Comparison of ENCODE assay signal across 1 cellular context in genomic region chr18:712401-713134, GRCh38.
TF ChIP-seq lines count a peak whose summit lies in the region.

TSS of gene ENOSF1 (minus strand) at chr18:712630. CDS start at chr18:712587, 43 bp downstream.

TF ChIP-seq in HepG2, 621 proteins besides CTCF, POLR2A, EP300 and RAD21 (continued from another document and continues in another):
- TF ChIP-seq, protein P1, sequence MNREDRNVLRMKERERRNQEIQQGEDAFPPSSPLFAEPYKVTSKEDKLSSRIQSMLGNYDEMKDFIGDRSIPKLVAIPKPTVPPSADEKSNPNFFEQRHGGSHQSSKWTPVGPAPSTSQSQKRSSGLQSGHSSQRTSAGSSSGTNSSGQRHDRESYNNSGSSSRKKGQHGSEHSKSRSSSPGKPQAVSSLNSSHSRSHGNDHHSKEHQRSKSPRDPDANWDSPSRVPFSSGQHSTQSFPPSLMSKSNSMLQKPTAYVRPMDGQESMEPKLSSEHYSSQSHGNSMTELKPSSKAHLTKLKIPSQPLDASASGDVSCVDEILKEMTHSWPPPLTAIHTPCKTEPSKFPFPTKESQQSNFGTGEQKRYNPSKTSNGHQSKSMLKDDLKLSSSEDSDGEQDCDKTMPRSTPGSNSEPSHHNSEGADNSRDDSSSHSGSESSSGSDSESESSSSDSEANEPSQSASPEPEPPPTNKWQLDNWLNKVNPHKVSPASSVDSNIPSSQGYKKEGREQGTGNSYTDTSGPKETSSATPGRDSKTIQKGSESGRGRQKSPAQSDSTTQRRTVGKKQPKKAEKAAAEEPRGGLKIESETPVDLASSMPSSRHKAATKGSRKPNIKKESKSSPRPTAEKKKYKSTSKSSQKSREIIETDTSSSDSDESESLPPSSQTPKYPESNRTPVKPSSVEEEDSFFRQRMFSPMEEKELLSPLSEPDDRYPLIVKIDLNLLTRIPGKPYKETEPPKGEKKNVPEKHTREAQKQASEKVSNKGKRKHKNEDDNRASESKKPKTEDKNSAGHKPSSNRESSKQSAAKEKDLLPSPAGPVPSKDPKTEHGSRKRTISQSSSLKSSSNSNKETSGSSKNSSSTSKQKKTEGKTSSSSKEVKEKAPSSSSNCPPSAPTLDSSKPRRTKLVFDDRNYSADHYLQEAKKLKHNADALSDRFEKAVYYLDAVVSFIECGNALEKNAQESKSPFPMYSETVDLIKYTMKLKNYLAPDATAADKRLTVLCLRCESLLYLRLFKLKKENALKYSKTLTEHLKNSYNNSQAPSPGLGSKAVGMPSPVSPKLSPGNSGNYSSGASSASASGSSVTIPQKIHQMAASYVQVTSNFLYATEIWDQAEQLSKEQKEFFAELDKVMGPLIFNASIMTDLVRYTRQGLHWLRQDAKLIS (CRISPR knock-in tag; IDR thresholded peaks at IDR 0.05), result no peak
- no peak for TF ChIP-seq SSRP1 (CRISPR knock-in tag; IDR thresholded peaks at IDR 0.05)
- TF ChIP-seq, protein P2, sequence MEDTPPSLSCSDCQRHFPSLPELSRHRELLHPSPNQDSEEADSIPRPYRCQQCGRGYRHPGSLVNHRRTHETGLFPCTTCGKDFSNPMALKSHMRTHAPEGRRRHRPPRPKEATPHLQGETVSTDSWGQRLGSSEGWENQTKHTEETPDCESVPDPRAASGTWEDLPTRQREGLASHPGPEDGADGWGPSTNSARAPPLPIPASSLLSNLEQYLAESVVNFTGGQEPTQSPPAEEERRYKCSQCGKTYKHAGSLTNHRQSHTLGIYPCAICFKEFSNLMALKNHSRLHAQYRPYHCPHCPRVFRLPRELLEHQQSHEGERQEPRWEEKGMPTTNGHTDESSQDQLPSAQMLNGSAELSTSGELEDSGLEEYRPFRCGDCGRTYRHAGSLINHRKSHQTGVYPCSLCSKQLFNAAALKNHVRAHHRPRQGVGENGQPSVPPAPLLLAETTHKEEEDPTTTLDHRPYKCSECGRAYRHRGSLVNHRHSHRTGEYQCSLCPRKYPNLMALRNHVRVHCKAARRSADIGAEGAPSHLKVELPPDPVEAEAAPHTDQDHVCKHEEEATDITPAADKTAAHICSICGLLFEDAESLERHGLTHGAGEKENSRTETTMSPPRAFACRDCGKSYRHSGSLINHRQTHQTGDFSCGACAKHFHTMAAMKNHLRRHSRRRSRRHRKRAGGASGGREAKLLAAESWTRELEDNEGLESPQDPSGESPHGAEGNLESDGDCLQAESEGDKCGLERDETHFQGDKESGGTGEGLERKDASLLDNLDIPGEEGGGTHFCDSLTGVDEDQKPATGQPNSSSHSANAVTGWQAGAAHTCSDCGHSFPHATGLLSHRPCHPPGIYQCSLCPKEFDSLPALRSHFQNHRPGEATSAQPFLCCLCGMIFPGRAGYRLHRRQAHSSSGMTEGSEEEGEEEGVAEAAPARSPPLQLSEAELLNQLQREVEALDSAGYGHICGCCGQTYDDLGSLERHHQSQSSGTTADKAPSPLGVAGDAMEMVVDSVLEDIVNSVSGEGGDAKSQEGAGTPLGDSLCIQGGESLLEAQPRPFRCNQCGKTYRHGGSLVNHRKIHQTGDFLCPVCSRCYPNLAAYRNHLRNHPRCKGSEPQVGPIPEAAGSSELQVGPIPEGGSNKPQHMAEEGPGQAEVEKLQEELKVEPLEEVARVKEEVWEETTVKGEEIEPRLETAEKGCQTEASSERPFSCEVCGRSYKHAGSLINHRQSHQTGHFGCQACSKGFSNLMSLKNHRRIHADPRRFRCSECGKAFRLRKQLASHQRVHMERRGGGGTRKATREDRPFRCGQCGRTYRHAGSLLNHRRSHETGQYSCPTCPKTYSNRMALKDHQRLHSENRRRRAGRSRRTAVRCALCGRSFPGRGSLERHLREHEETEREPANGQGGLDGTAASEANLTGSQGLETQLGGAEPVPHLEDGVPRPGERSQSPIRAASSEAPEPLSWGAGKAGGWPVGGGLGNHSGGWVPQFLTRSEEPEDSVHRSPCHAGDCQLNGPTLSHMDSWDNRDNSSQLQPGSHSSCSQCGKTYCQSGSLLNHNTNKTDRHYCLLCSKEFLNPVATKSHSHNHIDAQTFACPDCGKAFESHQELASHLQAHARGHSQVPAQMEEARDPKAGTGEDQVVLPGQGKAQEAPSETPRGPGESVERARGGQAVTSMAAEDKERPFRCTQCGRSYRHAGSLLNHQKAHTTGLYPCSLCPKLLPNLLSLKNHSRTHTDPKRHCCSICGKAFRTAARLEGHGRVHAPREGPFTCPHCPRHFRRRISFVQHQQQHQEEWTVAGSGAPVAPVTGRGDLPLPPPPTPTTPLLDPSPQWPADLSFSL (CRISPR knock-in tag; IDR thresholded peaks at IDR 0.05), result no peak
- TF ChIP-seq, protein P3, sequence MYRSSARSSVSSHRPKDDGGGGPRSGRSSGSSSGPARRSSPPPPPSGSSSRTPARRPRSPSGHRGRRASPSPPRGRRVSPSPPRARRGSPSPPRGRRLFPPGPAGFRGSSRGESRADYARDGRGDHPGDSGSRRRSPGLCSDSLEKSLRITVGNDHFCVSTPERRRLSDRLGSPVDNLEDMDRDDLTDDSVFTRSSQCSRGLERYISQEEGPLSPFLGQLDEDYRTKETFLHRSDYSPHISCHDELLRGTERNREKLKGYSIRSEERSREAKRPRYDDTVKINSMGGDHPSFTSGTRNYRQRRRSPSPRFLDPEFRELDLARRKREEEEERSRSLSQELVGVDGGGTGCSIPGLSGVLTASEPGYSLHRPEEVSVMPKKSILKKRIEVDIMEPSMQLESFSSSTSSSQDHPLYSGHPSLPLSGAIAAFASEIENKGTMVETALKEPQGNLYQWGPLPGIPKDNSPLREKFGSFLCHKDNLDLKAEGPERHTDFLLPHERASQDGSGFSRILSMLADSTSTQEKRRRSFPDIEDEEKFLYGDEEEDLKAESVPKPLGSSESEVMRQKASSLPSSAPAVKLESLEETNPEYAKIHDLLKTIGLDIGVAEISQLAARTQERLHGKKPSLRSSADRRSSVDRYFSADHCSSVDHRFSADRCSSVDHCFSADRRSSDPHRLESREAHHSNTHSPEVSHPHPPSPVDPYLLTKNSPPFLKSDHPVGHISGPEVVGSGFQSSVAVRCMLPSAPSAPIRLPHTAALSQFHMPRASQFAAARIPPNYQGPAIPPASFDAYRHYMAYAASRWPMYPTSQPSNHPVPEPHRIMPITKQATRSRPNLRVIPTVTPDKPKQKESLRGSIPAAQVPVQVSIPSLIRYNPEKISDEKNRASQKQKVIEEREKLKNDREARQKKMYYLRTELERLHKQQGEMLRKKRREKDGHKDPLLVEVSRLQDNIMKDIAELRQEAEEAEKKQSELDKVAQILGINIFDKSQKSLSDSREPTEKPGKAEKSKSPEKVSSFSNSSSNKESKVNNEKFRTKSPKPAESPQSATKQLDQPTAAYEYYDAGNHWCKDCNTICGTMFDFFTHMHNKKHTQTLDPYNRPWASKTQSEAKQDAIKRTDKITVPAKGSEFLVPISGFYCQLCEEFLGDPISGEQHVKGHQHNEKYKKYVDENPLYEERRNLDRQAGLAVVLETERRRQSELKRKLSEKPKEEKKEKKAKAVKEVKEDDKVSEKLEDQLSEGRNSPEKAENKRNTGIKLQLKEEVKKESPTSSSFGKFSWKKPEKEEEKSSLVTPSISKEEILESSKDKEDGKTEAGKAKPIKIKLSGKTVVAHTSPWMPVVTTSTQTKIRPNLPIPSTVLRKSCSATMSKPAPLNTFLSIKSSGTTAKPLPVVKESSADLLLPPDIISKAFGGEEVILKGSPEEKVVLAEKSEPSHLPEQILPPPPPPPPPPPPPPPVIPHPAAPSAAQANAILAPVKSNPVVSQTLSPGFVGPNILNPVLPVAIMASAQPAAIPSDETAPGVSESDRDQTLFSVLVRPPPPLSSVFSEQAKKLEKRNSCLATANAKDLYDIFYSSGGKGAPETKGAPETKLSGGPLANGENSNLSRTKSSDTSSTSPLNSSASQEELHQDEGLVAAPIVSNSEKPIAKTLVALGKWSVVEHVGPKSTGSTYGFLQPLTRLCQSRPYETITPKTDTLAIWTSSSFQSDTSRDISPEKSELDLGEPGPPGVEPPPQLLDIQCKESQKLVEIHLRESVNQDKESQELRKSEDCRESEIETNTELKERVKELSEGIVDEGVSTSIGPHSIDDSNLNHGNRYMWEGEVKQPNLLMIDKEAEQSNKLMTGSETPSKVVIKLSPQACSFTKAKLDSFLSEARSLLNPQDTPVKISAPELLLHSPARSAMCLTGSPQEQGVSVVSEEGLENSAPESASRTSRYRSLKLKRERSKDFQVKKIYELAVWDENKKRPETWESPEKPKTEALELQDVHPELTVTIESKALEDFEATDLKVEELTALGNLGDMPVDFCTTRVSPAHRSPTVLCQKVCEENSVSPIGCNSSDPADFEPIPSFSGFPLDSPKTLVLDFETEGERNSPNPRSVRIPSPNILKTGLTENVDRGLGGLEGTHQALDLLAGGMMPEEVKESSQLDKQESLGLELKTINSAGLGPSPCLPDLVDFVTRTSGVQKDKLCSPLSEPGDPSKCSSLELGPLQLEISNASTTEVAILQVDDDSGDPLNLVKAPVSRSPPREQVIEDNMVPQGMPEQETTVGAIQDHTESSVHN (CRISPR knock-in tag; IDR thresholded peaks at IDR 0.05), result no peak
- TF ChIP-seq ATF7-NPFF (CRISPR knock-in tag; IDR thresholded peaks at IDR 0.05; ENCODE audit: low read depth), result peak; percentile 91
- TF ChIP-seq ZNF350 (CRISPR knock-in tag; IDR thresholded peaks at IDR 0.05; ENCODE audit: borderline replicate concordance, low read depth), result 0 out of 2 replicates have a peak, but pooled peaks have one; percentile 60
- TF ChIP-seq CHCHD3 (CRISPR knock-in tag; IDR thresholded peaks at IDR 0.05), result no peak
- no peak for TF ChIP-seq TCF7 (IDR thresholded peaks at IDR 0.05; ENCODE audit: low read depth)
- no peak for TF ChIP-seq ZEB1 (IDR thresholded peaks at IDR 0.05; ENCODE audit: insufficient replicate concordance, low read depth)
- TF ChIP-seq, protein P4, sequence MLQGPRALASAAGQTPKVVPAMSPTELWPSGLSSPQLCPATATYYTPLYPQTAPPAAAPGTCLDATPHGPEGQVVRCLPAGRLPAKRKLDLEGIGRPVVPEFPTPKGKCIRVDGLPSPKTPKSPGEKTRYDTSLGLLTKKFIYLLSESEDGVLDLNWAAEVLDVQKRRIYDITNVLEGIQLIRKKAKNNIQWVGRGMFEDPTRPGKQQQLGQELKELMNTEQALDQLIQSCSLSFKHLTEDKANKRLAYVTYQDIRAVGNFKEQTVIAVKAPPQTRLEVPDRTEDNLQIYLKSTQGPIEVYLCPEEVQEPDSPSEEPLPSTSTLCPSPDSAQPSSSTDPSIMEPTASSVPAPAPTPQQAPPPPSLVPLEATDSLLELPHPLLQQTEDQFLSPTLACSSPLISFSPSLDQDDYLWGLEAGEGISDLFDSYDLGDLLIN (CRISPR knock-in tag; IDR thresholded peaks at IDR 0.05; ENCODE audit: borderline replicate concordance), result no peak
- no peak for TF ChIP-seq ZNF230 (CRISPR knock-in tag; IDR thresholded peaks at IDR 0.05)
- TF ChIP-seq SKI (IDR thresholded peaks at IDR 0.05; ENCODE audit: partially characterized antibody), result no peak
- TF ChIP-seq, protein P5, sequence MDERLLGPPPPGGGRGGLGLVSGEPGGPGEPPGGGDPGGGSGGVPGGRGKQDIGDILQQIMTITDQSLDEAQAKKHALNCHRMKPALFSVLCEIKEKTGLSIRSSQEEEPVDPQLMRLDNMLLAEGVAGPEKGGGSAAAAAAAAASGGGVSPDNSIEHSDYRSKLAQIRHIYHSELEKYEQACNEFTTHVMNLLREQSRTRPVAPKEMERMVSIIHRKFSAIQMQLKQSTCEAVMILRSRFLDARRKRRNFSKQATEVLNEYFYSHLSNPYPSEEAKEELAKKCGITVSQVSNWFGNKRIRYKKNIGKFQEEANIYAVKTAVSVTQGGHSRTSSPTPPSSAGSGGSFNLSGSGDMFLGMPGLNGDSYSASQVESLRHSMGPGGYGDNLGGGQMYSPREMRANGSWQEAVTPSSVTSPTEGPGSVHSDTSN (CRISPR knock-in tag; IDR thresholded peaks at IDR 0.05), result no peak
- TF ChIP-seq, protein P6, sequence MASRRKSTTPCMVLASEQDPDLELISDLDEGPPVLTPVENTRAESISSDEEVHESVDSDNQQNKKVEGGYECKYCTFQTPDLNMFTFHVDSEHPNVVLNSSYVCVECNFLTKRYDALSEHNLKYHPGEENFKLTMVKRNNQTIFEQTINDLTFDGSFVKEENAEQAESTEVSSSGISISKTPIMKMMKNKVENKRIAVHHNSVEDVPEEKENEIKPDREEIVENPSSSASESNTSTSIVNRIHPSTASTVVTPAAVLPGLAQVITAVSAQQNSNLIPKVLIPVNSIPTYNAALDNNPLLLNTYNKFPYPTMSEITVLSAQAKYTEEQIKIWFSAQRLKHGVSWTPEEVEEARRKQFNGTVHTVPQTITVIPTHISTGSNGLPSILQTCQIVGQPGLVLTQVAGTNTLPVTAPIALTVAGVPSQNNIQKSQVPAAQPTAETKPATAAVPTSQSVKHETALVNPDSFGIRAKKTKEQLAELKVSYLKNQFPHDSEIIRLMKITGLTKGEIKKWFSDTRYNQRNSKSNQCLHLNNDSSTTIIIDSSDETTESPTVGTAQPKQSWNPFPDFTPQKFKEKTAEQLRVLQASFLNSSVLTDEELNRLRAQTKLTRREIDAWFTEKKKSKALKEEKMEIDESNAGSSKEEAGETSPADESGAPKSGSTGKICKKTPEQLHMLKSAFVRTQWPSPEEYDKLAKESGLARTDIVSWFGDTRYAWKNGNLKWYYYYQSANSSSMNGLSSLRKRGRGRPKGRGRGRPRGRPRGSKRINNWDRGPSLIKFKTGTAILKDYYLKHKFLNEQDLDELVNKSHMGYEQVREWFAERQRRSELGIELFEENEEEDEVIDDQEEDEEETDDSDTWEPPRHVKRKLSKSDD (CRISPR knock-in tag; IDR thresholded peaks at IDR 0.05; ENCODE audit: low read depth), result peak; percentile 100
- TF ChIP-seq ZNF274 (CRISPR knock-in tag; IDR thresholded peaks at IDR 0.05), result no peak
- no peak for TF ChIP-seq GZF1 (CRISPR knock-in tag; IDR thresholded peaks at IDR 0.05)
- TF ChIP-seq SCMH1 (CRISPR knock-in tag; IDR thresholded peaks at IDR 0.05; ENCODE audit: borderline replicate concordance), result no peak
- peak; percentile 91 for TF ChIP-seq RBFOX2 (IDR thresholded peaks at IDR 0.05; ENCODE audit: low read depth, low read length)
- no peak for TF ChIP-seq REXO4 (CRISPR knock-in tag; IDR thresholded peaks at IDR 0.05; ENCODE audit: borderline replicate concordance)
- TF ChIP-seq ZNF34 (CRISPR knock-in tag; IDR thresholded peaks at IDR 0.05; ENCODE audit: borderline replicate concordance), result 0 out of 2 replicates have a peak, but pooled peaks have one; percentile 49
- peak; percentile 71 for TF ChIP-seq ZNF678 (CRISPR knock-in tag; IDR thresholded peaks at IDR 0.05)
- peak; percentile 80 for TF ChIP-seq ZNF441 (CRISPR knock-in tag; IDR thresholded peaks at IDR 0.05; ENCODE audit: borderline replicate concordance)
- peak; percentile 83 for TF ChIP-seq TAF1 (CRISPR knock-in tag; IDR thresholded peaks at IDR 0.05)
- TF ChIP-seq ZNF674 (CRISPR knock-in tag; IDR thresholded peaks at IDR 0.05; ENCODE audit: low read depth), result no peak
- TF ChIP-seq ZNF737 (CRISPR knock-in tag; IDR thresholded peaks at IDR 0.05; ENCODE audit: borderline replicate concordance), result no peak
- peak; percentile 74; the same call in 1 of the 2 replicates for TF ChIP-seq ZNF761 (CRISPR knock-in tag; conservative IDR thresholded peaks at IDR 0.05)
- no peak for TF ChIP-seq ATF4 (CRISPR knock-in tag; IDR thresholded peaks at IDR 0.05)
- no peak for TF ChIP-seq ZNF784 (CRISPR knock-in tag; IDR thresholded peaks at IDR 0.05; ENCODE audit: borderline replicate concordance)
- 0 out of 2 replicates have a peak, but pooled peaks have one; percentile 22 for TF ChIP-seq ZNF766 (CRISPR knock-in tag; IDR thresholded peaks at IDR 0.05; ENCODE audit: borderline replicate concordance)
